Comparison of ENCODE assay signal across 1 cellular context in genomic region chr1:156356875-156357534, GRCh38.
TF ChIP-seq lines count a peak whose summit lies in the region.

No MANE protein-coding gene starts in this region.

TF ChIP-seq in IMR-90, 13 proteins besides CTCF, POLR2A, EP300 and RAD21 (continued from another document):
- TF ChIP-seq CEBPB (IDR thresholded peaks at IDR 0.05; ENCODE audit: low read depth, low read length) = no peak
